In the genomic region with DNA sequence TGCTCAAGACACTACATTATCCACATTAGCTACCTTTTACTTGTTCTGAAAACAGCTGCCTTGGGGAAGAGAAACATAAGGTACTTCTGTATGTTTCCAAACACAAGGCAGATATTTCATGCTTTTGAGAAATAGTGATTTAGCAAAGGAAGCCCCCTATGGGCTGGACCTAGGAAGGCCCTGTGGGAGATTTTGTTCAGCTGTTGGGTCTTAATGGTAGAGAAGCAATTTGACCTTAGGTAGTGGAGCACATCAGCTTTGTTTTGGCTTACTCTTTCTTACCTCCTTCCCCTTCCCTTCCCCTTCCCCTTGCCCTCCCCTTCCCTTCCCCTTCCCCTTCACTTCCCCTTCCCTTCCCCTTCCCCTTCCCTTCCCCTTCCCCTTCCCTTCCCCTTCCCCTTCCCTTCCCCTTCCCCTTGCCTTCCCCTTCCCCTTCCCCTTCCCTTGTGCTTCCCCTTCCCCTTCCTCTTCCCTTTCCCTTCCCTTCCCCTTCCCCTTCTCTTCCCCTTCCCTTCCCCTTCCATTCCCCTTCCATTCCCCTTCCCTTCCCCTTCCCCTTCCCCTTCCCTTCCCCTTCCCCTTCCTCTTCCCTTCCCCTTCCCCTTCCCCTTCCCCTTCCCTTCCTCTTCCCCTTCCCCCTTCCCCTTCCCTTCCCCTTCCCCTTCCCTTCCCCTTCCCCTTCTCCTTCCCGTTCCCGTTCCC, we compare ENCODE assay signal across 16 cellular contexts.
DNase-seq lines count a peak whose midpoint lies in the region; ATAC-seq and TF ChIP-seq lines count a peak whose summit lies in the region.
"Had no signal": no experiment of that assay in that cellular context is flagged by ENCODE, and none has a peak within 500 bp of the region (broad histone marks: within the 10 kb centered on the region; RNA-seq: fewer than 3 reads in every experiment).

No MANE protein-coding gene starts in this region.

- H3K27me3 ChIP-seq in heart right ventricle: no peaks in the 10 kb centered on the region
- H3K27me3 ChIP-seq in heart left ventricle: no peaks in the 10 kb centered on the region
- H3K27me3 ChIP-seq: BLaER1, MG63 had no signal

- H3K4me1 ChIP-seq in heart right ventricle (no peaks in the 10 kb centered on the region), heart left ventricle (peaks cover 0 to 3% (median 0%) of the 10 kb centered on the region in 12 donors)
- H3K4me1 ChIP-seq: BLaER1, prostate gland had no signal

- no peak for ATAC-seq in heart right ventricle
- ATAC-seq in heart left ventricle: no peak
- no peak for ATAC-seq in HG02885 (IDR thresholded peaks at IDR 0.05; ENCODE audit: poor library complexity, unreplicated experiment)
- ATAC-seq in HG03469 (IDR thresholded peaks at IDR 0.05; ENCODE audit: unreplicated experiment): no peak
- ATAC-seq: esophagus mucosa; stimulated activated naive CD8-positive, alpha-beta T cell treated with anti-CD3 and anti-CD28 coated beads, Interleukin-15, Interleukin-2, amounts not matched to agents 100 U/mL and 50 U/mL, for 24 hours had no signal

- no peaks in the 10 kb centered on the region for H3K9me3 Mint-ChIP-seq in endothelial cell (ENCODE audit: unreplicated experiment)
- H3K9me3 Mint-ChIP-seq: mesothelial cell of epicardium had no signal

- no peak for TF ChIP-seq POLR2A in heart left ventricle (IDR thresholded peaks at IDR 0.05)

- H3K36me3 Mint-ChIP-seq in endothelial cell (ENCODE audit: low read depth, unreplicated experiment): no peaks in the 10 kb centered on the region

- no peak overlapping the region for H3K27ac ChIP-seq in heart right ventricle
- no peak overlapping the region for H3K27ac ChIP-seq in heart left ventricle
- H3K27ac ChIP-seq: BLaER1, prostate gland had no signal

- peaks cover 1% of the 10 kb centered on the region for H3K27me3 Mint-ChIP-seq in endothelial cell (ENCODE audit: unreplicated experiment)

- peaks cover 2% of the 10 kb centered on the region for H3K4me1 Mint-ChIP-seq in endothelial cell (ENCODE audit: unreplicated experiment)

- no peak overlapping the region for H3K4me3 Mint-ChIP-seq in endothelial cell (ENCODE audit: unreplicated experiment)
- H3K4me3 Mint-ChIP-seq: mesothelial cell of epicardium had no signal

- no peak overlapping the region for H3K27ac Mint-ChIP-seq in endothelial cell (ENCODE audit: unreplicated experiment)

- H3K4me3 ChIP-seq in heart right ventricle (no peak overlapping the region), heart left ventricle (no peak overlapping the region)
- H3K4me3 ChIP-seq: BLaER1, MG63, prostate gland had no signal

- intact Hi-C loops in heart right ventricle (cut with DNase I) (loop anchor here in 2 of 10 donors (10.0 kb wide), 2 partner anchors 79 to 779 kb away; no protein-coding TSS in a partner anchor), heart left ventricle (cut with DNase I) (loop anchor here in 3 of 10 donors (5.0 kb wide), 1 partner anchor 86 kb away; a partner anchor contains a TSS)

- H3K36me3 ChIP-seq in heart right ventricle (peaks cover 0 to 36% (median 13%) of the 10 kb centered on the region in 9 donors), heart left ventricle (peaks cover 0 to 45% (median 25%) of the 10 kb centered on the region in 9 donors)
- H3K36me3 ChIP-seq: prostate gland had no signal

- WGBS in heart right ventricle, 2 donors: 33% methylated on average over 1 of the region's 2 CpGs; no CpG with 5 or more reads in 1 of the 2 donors
- WGBS in heart left ventricle, 4 donors: 56 to 89% (median 80%) methylated on average over 2 of the region's 2 CpGs; no CpG with 5 or more reads in 1 of the 4 donors

- TF ChIP-seq CTCF in heart right ventricle (IDR thresholded peaks at IDR 0.05): peak in 5 of 9 donors; percentile 22 to 34 (median 24)
- peak in 5 of 12 donors; percentile 16 to 26 (median 20) for TF ChIP-seq CTCF in heart left ventricle (IDR thresholded peaks at IDR 0.05)
- peak; percentile 30 for TF ChIP-seq CTCF in endothelial cell (IDR thresholded peaks at IDR 0.05; ENCODE audit: unreplicated experiment)

- no peaks in the 10 kb centered on the region for H3K9me3 ChIP-seq in heart right ventricle
- H3K9me3 ChIP-seq in heart left ventricle: no peaks in the 10 kb centered on the region
- H3K9me3 ChIP-seq: BLaER1, MG63, prostate gland had no signal

- DNase-seq in heart right ventricle (no peak), heart left ventricle (no peak), NAMALWA (ENCODE audit: low spot score) (peak; percentile 27), endothelial cell (ENCODE audit: low spot score) (no peak), SW480 (ENCODE audit: low spot score) (no peak)
- DNase-seq in activated effector memory CD4-positive, alpha-beta T cell treated with anti-CD3 and anti-CD28 coated beads, Interleukin-2, amount 50 U/mL, for 16 hours: no peak
- DNase-seq: activated naive CD4-positive, alpha-beta T cell treated with anti-CD3 and anti-CD28 coated beads, Interleukin-2, amount 50 U/mL, for 16 hours; MG63; stimulated activated CD4-positive, alpha-beta T cell treated with anti-CD3 and anti-CD28 coated beads, Interleukin-4, amount 100 ng/mL, for 24 hours; stimulated activated naive CD8-positive, alpha-beta T cell treated with anti-CD3 and anti-CD28 coated beads, Interleukin-15, Interleukin-2, amounts not matched to agents 100 U/mL and 50 U/mL, for 24 hours had no signal
